22 cellular contexts compared by ENCODE assay signal in the genomic region with DNA sequence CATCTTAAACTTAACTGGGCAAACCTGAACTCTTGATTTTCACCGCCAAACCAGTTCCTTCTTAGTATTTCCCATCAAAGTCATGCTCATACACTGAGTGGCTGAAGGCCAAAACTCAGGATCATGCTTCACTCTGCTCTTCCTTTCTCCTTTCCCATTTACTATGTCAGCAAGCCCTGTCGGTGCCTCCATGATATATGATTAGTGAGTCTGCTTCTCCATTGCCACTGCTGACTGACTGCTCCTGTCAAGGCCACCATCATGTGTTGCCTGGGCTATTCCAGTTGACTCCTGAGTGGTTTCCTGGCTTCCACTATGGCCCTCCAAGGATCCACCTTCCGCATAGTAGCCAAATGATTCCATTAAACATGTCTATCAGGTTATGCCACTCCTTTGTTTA.
"Had no signal": no experiment of that assay in that cellular context is flagged by ENCODE, and none has a peak within 500 bp of the region (broad histone marks: within the 10 kb centered on the region; RNA-seq: fewer than 3 reads in every experiment).

No MANE protein-coding gene starts in this region.

- H3K9me3 ChIP-seq: left ventricle myocardium inferior, lower lobe of right lung, ovary, tibial artery, upper lobe of right lung, vagina had no signal

- H3K27me3 ChIP-seq: foreskin keratinocyte, neural progenitor cell, ovary, tibial artery, upper lobe of right lung, vagina had no signal

- H3K36me3 Mint-ChIP-seq: memory B cell; mesothelial cell of epicardium; natural killer cell treated with Interleukin-12 subunit alpha and Interleukin-12 subunit beta and Interleukin-15 and Interleukin-18, amount 100 ng/mL, for 72 hours; neural progenitor cell; stimulated activated effector memory CD8-positive, alpha-beta T cell treated with anti-CD3 and anti-CD28 coated beads, Interleukin-12 subunit alpha, Interleukin-12 subunit beta, amount 100 ng/mL, for 72 hours had no signal

- ATAC-seq: foreskin keratinocyte; lower lobe of right lung; natural killer cell treated with Interleukin-12 subunit alpha and Interleukin-12 subunit beta and Interleukin-15 and Interleukin-18, amount 100 ng/mL, for 72 hours; right cardiac atrium; stimulated activated effector memory CD8-positive, alpha-beta T cell treated with anti-CD3 and anti-CD28 coated beads, Interleukin-12 subunit alpha, Interleukin-12 subunit beta, amount 100 ng/mL, for 72 hours; stimulated activated naive CD8-positive, alpha-beta T cell treated with anti-CD3 and anti-CD28 coated beads, Interleukin-15, Interleukin-2, amounts not matched to agents 100 U/mL and 50 U/mL, for 24 hours; upper lobe of right lung had no signal

- H3K4me1 Mint-ChIP-seq: neural progenitor cell had no signal

- H3K36me3 ChIP-seq: left ventricle myocardium inferior, lower lobe of right lung, neural progenitor cell, ovary, tibial artery, upper lobe of right lung, vagina had no signal

- H3K27me3 Mint-ChIP-seq: memory B cell; natural killer cell treated with Interleukin-12 subunit alpha and Interleukin-12 subunit beta and Interleukin-15 and Interleukin-18, amount 100 ng/mL, for 72 hours had no signal

- H3K27ac Mint-ChIP-seq: memory B cell; mesothelial cell of epicardium; neural progenitor cell; progenitor cell of endocrine pancreas; stimulated activated effector memory CD8-positive, alpha-beta T cell treated with anti-CD3 and anti-CD28 coated beads, Interleukin-12 subunit alpha, Interleukin-12 subunit beta, amount 100 ng/mL, for 72 hours had no signal

- H3K27ac ChIP-seq: coronary artery, foreskin keratinocyte, left ventricle myocardium inferior, lower lobe of right lung, neural progenitor cell, ovary, tibial artery, upper lobe of right lung, vagina had no signal

- H3K4me3 Mint-ChIP-seq: memory B cell; mesothelial cell of epicardium; natural killer cell treated with Interleukin-12 subunit alpha and Interleukin-12 subunit beta and Interleukin-15 and Interleukin-18, amount 100 ng/mL, for 72 hours; neural progenitor cell; stimulated activated effector memory CD8-positive, alpha-beta T cell treated with anti-CD3 and anti-CD28 coated beads, Interleukin-12 subunit alpha, Interleukin-12 subunit beta, amount 100 ng/mL, for 72 hours had no signal

- H3K4me3 ChIP-seq: coronary artery, left ventricle myocardium inferior, lower lobe of right lung, neural progenitor cell, ovary, tibial artery, upper lobe of right lung, vagina had no signal

- H3K9me3 Mint-ChIP-seq: memory B cell; mesothelial cell of epicardium; natural killer cell treated with Interleukin-12 subunit alpha and Interleukin-12 subunit beta and Interleukin-15 and Interleukin-18, amount 100 ng/mL, for 72 hours; neural progenitor cell; stimulated activated effector memory CD8-positive, alpha-beta T cell treated with anti-CD3 and anti-CD28 coated beads, Interleukin-12 subunit alpha, Interleukin-12 subunit beta, amount 100 ng/mL, for 72 hours had no signal

- H3K4me1 ChIP-seq: neural progenitor cell had no signal

- H3K9ac ChIP-seq: neural progenitor cell had no signal

- DNase-seq: effector CD8-positive, alpha-beta T cell; foreskin keratinocyte; head of caudate nucleus; hypothalamus; left ventricle myocardium inferior; lower lobe of right lung; nucleus accumbens; ovary; right cardiac atrium; stimulated activated CD4-positive, alpha-beta T cell treated with anti-CD3 and anti-CD28 coated beads, Interleukin-4, amount 100 ng/mL, for 1 hour; stimulated activated CD8-positive, alpha-beta memory T cell treated with anti-CD3 and anti-CD28 coated beads, Interleukin-4, amount 100 ng/mL, for 48 hours; stimulated activated naive CD8-positive, alpha-beta T cell treated with anti-CD3 and anti-CD28 coated beads, Interleukin-15, Interleukin-2, amounts not matched to agents 100 U/mL and 50 U/mL, for 24 hours; tibial artery; upper lobe of right lung had no signal
